Comparison of ENCODE assay signal across 8 cellular contexts in the genomic region with DNA sequence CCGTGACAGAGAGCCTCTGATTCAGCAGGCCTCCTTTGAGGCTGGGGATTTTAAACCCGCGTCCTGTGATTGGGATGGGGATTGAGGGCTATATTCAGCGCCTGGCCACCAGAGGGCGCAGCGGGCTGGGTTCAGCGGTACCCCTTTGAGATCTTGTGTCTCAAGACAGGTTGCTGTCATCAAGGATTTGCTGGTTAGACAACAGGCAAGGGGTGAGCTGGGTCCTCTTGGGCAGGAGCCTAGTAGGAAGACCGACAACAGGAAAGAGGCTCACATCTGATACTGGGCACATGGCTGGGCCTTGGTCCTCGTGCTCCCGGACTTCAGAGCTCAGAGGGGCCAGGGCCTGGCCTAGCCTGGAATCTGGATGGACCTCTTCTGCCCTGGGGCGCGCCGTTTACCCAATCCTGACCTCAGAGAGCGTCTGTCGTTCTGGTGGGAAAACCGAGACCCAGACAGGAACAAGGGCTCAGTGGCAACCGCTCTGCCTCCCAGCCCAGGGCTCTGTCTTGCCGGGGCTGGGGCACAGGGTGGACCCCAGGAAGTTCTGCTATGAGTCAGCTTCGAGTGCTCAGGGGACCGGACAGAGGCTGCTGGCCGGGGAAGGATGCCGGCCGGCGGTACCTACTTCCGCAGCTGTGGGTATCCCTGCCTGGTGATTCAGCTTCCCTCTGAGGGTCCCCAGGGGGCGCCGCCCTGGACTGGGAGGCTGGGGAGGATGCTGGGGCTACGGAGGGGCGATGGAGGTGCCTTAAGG. TPM values are rescaled to one million over a fixed set of nuclear protein-coding genes. Genes with fewer than 3 reads are reported as not detected.
DNase-seq lines count a peak whose midpoint lies in the region; ATAC-seq, FAIRE-seq and TF ChIP-seq lines count a peak whose summit lies in the region.

No MANE protein-coding gene starts in this region.

- in situ Hi-C loops in HepG2 (cut with HindIII; ENCODE audit: extremely low pct_ligation_motif_present, low pct_unique_long_range_greater_than_20kb): loop anchor here (5.0 kb wide), 1 partner anchor 123 kb away; no protein-coding TSS in a partner anchor

- no peak overlapping the region for H3K9ac ChIP-seq in HepG2 (ENCODE audit: insufficient read depth, low read depth, low read length)

- WGBS in HepG2 (ENCODE audit: low lambda C conversion rate): 0% methylated on average over 7 of the region's 29 CpGs

- DNase-seq in BJ (ENCODE audit: low read depth) (no peak), NCI-H526 treated with DMSO at 0.1 percent for 48 hours (lab: John Stamatoyannopoulos, UW) (peak; percentile 78), coronary artery (ENCODE audit: low spot score) (peak; percentile 88), HepG2 (ENCODE audit: low spot score) (peak; percentile 31)
- peak; percentile 90 for DNase-seq in activated CD4-positive, alpha-beta T cell treated with anti-CD3 and anti-CD28 coated beads, Interleukin-2, amount 10 ng/mL, durations not matched to agents 7 days and 5 days
- DNase-seq in stimulated activated CD4-positive, alpha-beta T cell treated with anti-CD3 and anti-CD28 coated beads, Interleukin-2, amount 100 ng/mL, for 4 hours (ENCODE audit: low read depth): peak; percentile 83

- peak; percentile 67 for TF ChIP-seq RAD21 in HepG2 (CRISPR knock-in tag; IDR thresholded peaks at IDR 0.05)

- H3K4me1 Mint-ChIP-seq in activated CD4-positive, alpha-beta T cell treated with anti-CD3 and anti-CD28 coated beads, Interleukin-2, amount 10 ng/mL, durations not matched to agents 7 days and 5 days: peaks cover 26% of the 10 kb centered on the region

- peaks cover 9% of the 10 kb centered on the region for H3K36me3 Mint-ChIP-seq in activated CD4-positive, alpha-beta T cell treated with anti-CD3 and anti-CD28 coated beads, Interleukin-2, amount 10 ng/mL, durations not matched to agents 7 days and 5 days (ENCODE audit: low read depth)

- POLR2A ChIA-PET in BJ (lab: Charles Lee): interaction anchor here (0.5 to 0.6 kb wide), 2 partner anchors 232 to 337 kb away, joined by 4 to 7 read pairs; no protein-coding TSS in a partner anchor
- POLR2A ChIA-PET in activated CD4-positive, alpha-beta T cell treated with anti-CD3 and anti-CD28 coated beads, Interleukin-2, amount 10 ng/mL, durations not matched to agents 7 days and 5 days (lab: Charles Lee): interaction anchor here (0.7 to 1.3 kb wide), 2 partner anchors 120 to 123 kb away, joined by 5 to 9 read pairs; no protein-coding TSS in a partner anchor
- POLR2A ChIA-PET in HepG2 (lab: Yijun Ruan, JAX): interaction anchor here (0.6 to 1.3 kb wide), 3 partner anchors 28 to 120 kb away, joined by 3 to 8 read pairs (median 5); a partner anchor contains a TSS

- CTCF ChIA-PET in BJ (lab: Yijun Ruan, JAX) (interaction anchor here (0.6 to 7.2 kb wide), 53 partner anchors 9 to 311 kb away, joined by 3 to 282 read pairs (median 4); a partner anchor contains a TSS), HepG2 (lab: Yijun Ruan, JAX; ENCODE audit: low intra/inter-chr PET ratio, low total read pairs) (interaction anchor here (1.0 to 3.4 kb wide), 3 partner anchors 33 to 121 kb away, joined by 3 to 61 read pairs (median 4); a partner anchor contains a TSS)
- CTCF ChIA-PET in activated CD4-positive, alpha-beta T cell treated with anti-CD3 and anti-CD28 coated beads, Interleukin-2, amount 10 ng/mL, durations not matched to agents 7 days and 5 days (lab: Charles Lee): interaction anchor here (0.6 to 5.4 kb wide), 27 partner anchors 9 to 285 kb away, joined by 3 to 61 read pairs (median 4); a partner anchor contains a TSS

- H3K9me3 Mint-ChIP-seq in activated CD4-positive, alpha-beta T cell treated with anti-CD3 and anti-CD28 coated beads, Interleukin-2, amount 10 ng/mL, durations not matched to agents 7 days and 5 days: peaks cover 3% of the 10 kb centered on the region

- intact Hi-C loops in HepG2 (cut with micrococcal nuclease; ENCODE audit: unreplicated experiment): loop anchor here (1.0 kb wide), 1 partner anchor 121 kb away; no protein-coding TSS in a partner anchor

- peak; percentile 21 for TF ChIP-seq POLR2A in GM19099 (IDR thresholded peaks at IDR 0.05; ENCODE audit: extremely low read depth, insufficient read length, low read depth)
- no peak for TF ChIP-seq POLR2A in HepG2 (IDR thresholded peaks at IDR 0.05; ENCODE audit: insufficient read depth in 1 of 2, low read depth in 2 of 2, low read length in 2 of 2)

- H3K27me3 ChIP-seq in BJ (ENCODE audit: control insufficient read depth, insufficient read depth, low read length): no peaks in the 10 kb centered on the region
- peaks cover 0 to 2% of the 10 kb centered on the region in 2 experiments; a peak in 3 of 5 replicates for H3K27me3 ChIP-seq in HepG2 (ENCODE audit: control insufficient read depth in 1 of 2, insufficient read depth in 2 of 2, low read length in 2 of 2)

- H2AFZ ChIP-seq in HepG2 (ENCODE audit: low read length): no peak overlapping the region

- BruUV-seq in HepG2 (replicated peaks; lab: Mats Ljungman, UMichigan): no TSS peak

- H3K36me3 ChIP-seq in BJ (ENCODE audit: control insufficient read depth, insufficient read depth, low read length) (no peaks in the 10 kb centered on the region), HepG2 (replicated peaks in 1 of 2; ENCODE audit: control insufficient read depth in 1 of 2, insufficient read depth in 2 of 2, low read length in 2 of 2) (no peaks in the 10 kb centered on the region)

- no peaks in the 10 kb centered on the region for H3K9me3 ChIP-seq in HepG2 (ENCODE audit: low read length)

- FAIRE-seq in HepG2 (lab: Jason Lieb, UNC): peak; percentile 60

- peak; percentile 95 for TF ChIP-seq CTCF in BJ (IDR thresholded peaks at IDR 0.05; ENCODE audit: insufficient read depth, low read depth, low read length)
- TF ChIP-seq CTCF in coronary artery (IDR thresholded peaks at IDR 0.05): peak; percentile 89
- TF ChIP-seq CTCF in HepG2 (CRISPR knock-in tag; IDR thresholded peaks at IDR 0.05): peak; percentile 88

- peak overlapping the region; percentile 71 for H3K4me3 Mint-ChIP-seq in activated CD4-positive, alpha-beta T cell treated with anti-CD3 and anti-CD28 coated beads, Interleukin-2, amount 10 ng/mL, durations not matched to agents 7 days and 5 days

- H3K79me2 ChIP-seq in HepG2 (ENCODE audit: insufficient read depth, low read length): no peaks in the 10 kb centered on the region

- H3K27ac Mint-ChIP-seq in activated CD4-positive, alpha-beta T cell treated with anti-CD3 and anti-CD28 coated beads, Interleukin-2, amount 10 ng/mL, durations not matched to agents 7 days and 5 days: peak overlapping the region; percentile 82

- H3K4me3 ChIP-seq in BJ (ENCODE audit: low read depth, low read length) (no peak overlapping the region), coronary artery (peak overlapping the region; percentile 97), HepG2 (replicated peaks in 1 of 3; ENCODE audit: insufficient read depth in 1 of 3, low read depth in 2 of 3, low read length in 3 of 3) (no peak overlapping the region)

- peaks cover 10% of the 10 kb centered on the region for H3K4me1 ChIP-seq in HepG2 (ENCODE audit: insufficient read depth, low read length)

- peak overlapping the region; percentile 82; the same call in 1 of the 2 replicates for H3K4me2 ChIP-seq in HepG2 (ENCODE audit: low read depth, low read length)

- no peaks in the 10 kb centered on the region for H4K20me1 ChIP-seq in HepG2 (ENCODE audit: insufficient read depth, low read length)

- H3K27ac ChIP-seq in coronary artery: peak overlapping the region; percentile 89 to 100
- H3K27ac ChIP-seq in HepG2 (ENCODE audit: extremely low read length, insufficient read depth, low read length): no peak overlapping the region

- TF ChIP-seq EP300 in HepG2 (IDR thresholded peaks at IDR 0.05; ENCODE audit: low read depth in 2 of 2, low read length in 2 of 2) (no peak), HepG2 (CRISPR knock-in tag; IDR thresholded peaks at IDR 0.05; ENCODE audit: borderline replicate concordance) (no peak)

- no peaks in the 10 kb centered on the region for H3K27me3 Mint-ChIP-seq in activated CD4-positive, alpha-beta T cell treated with anti-CD3 and anti-CD28 coated beads, Interleukin-2, amount 10 ng/mL, durations not matched to agents 7 days and 5 days

- peak; percentile 60 for ATAC-seq in HG03432 (IDR thresholded peaks at IDR 0.05; ENCODE audit: unreplicated experiment)
- peak; percentile 71 for ATAC-seq in HepG2

RNA-seq across cellular contexts. Expression of a gene that starts 0.9 kb away (rescaled TPM):
- polyA plus RNA-seq in BJ (2011; rRNA removed) (2.9 and 4.9 TPM in 2 replicates), HepG2 (2011; rRNA removed) (0.07 and 0.13 TPM in 2 replicates)
- polyA minus RNA-seq in BJ (2011; rRNA and poly(A)+ RNA removed): 1.7 and 1.9 TPM in 2 replicates
- 1 to 10 TPM; 1.8 to 2.5 TPM for total RNA-seq in activated CD4-positive, alpha-beta T cell treated with anti-CD3 and anti-CD28 coated beads, Interleukin-2, amount 10 ng/mL, durations not matched to agents 7 days and 5 days
- total RNA-seq in HepG2 (2016; rRNA removed; fragmentation: Illumina TruSeq; extraction: Trizol): 0.15 TPM in 1 of 2 replicates, not detected in the other
- 0.09 TPM in 1 of 2 replicates, not detected in the other for total RNA-seq in HepG2 (2016; cell fraction: cytosol; rRNA removed; fragmentation: Illumina TruSeq; extraction: Trizol; ENCODE audit: low read depth)
- 0.13 TPM in 1 of 2 replicates, not detected in the other for total RNA-seq in HepG2 (2016; cell fraction: insoluble cytoplasmic fraction; rRNA removed; fragmentation: Illumina TruSeq; extraction: Trizol)
- total RNA-seq in HepG2 (2016; cell fraction: membrane; rRNA removed; fragmentation: Illumina TruSeq; extraction: Trizol): 0.14 TPM in 1 of 2 replicates, not detected in the other
- 0.12 and 0.16 TPM in 2 replicates for total RNA-seq in HepG2 (2016; cell fraction: nucleus; rRNA removed; fragmentation: Illumina TruSeq; extraction: Trizol)
- 0.09 and 0.17 TPM in 2 replicates for polyA plus RNA-seq in HepG2 (2011; cell fraction: cytosol; rRNA removed)
- 0.10 TPM in 1 of 2 replicates, not detected in the other for polyA plus RNA-seq in HepG2 (2011; cell fraction: nucleus; rRNA removed)
- 0.07 and 0.08 TPM in 2 replicates for polyA plus RNA-seq in HepG2 (2012)
- polyA plus RNA-seq in HepG2 (2016; cell fraction: cytosol; fragmentation: Illumina TruSeq; extraction: Trizol; ENCODE audit: low read depth): not detected in 2 replicates
- 0.09 TPM in 1 of 2 replicates, not detected in the other for polyA plus RNA-seq in HepG2 (2016; cell fraction: insoluble cytoplasmic fraction; fragmentation: Illumina TruSeq; extraction: Trizol; ENCODE audit: low read depth)
- 0.06 TPM in 1 of 2 replicates, not detected in the other for polyA plus RNA-seq in HepG2 (2016; cell fraction: membrane; fragmentation: Illumina TruSeq; extraction: Trizol; ENCODE audit: low read depth)
- polyA plus RNA-seq in HepG2 (2016; cell fraction: nucleus; fragmentation: Illumina TruSeq; extraction: Trizol; ENCODE audit: insufficient read depth, low read depth): 0.33 TPM in 1 of 2 replicates, not detected in the other
- polyA minus RNA-seq in HepG2 (2011; rRNA and poly(A)+ RNA removed; ENCODE audit: low replicate concordance): 0.12 and 3.3 TPM in 2 replicates
- polyA minus RNA-seq in HepG2 (2011; cell fraction: cytosol; rRNA and poly(A)+ RNA removed): 0.18 TPM in 1 of 2 replicates, not detected in the other
- not detected in 2 replicates for polyA minus RNA-seq in HepG2 (2011; cell fraction: nucleus; rRNA and poly(A)+ RNA removed)

RNA-seq across cellular contexts. Expression of a gene that starts 27.7 kb away (rescaled TPM):
- polyA plus RNA-seq in BJ (2011; rRNA removed): 9.1 and 15.8 TPM in 2 replicates
- polyA minus RNA-seq in BJ (2011; rRNA and poly(A)+ RNA removed): 3.0 and 3.9 TPM in 2 replicates
- under 1 TPM; 0.32 to 0.54 TPM for total RNA-seq in activated CD4-positive, alpha-beta T cell treated with anti-CD3 and anti-CD28 coated beads, Interleukin-2, amount 10 ng/mL, durations not matched to agents 7 days and 5 days
- total RNA-seq in HepG2 (2016; rRNA removed; fragmentation: Illumina TruSeq; extraction: Trizol): 0.31 TPM in 1 of 2 replicates, not detected in the other
- 0.30 TPM in 1 of 2 replicates, not detected in the other for total RNA-seq in HepG2 (2016; cell fraction: cytosol; rRNA removed; fragmentation: Illumina TruSeq; extraction: Trizol; ENCODE audit: low read depth)
- total RNA-seq in HepG2 (2016; cell fraction: insoluble cytoplasmic fraction; rRNA removed; fragmentation: Illumina TruSeq; extraction: Trizol): 0.15 and 0.45 TPM in 2 replicates
- total RNA-seq in HepG2 (2016; cell fraction: membrane; rRNA removed; fragmentation: Illumina TruSeq; extraction: Trizol): 0.17 and 0.28 TPM in 2 replicates
- total RNA-seq in HepG2 (2016; cell fraction: nucleus; rRNA removed; fragmentation: Illumina TruSeq; extraction: Trizol): 0.34 and 0.43 TPM in 2 replicates
- 0.29 and 0.67 TPM in 2 replicates for polyA plus RNA-seq in HepG2 (2011; rRNA removed)
- polyA plus RNA-seq in HepG2 (2011; cell fraction: cytosol; rRNA removed): 0.37 and 0.55 TPM in 2 replicates
- polyA plus RNA-seq in HepG2 (2011; cell fraction: nucleus; rRNA removed): 0.35 and 0.59 TPM in 2 replicates
- 0.40 and 0.61 TPM in 2 replicates for polyA plus RNA-seq in HepG2 (2012)
- 0.06 and 0.10 TPM in 2 replicates for polyA plus RNA-seq in HepG2 (2016; cell fraction: cytosol; fragmentation: Illumina TruSeq; extraction: Trizol; ENCODE audit: low read depth)
- polyA plus RNA-seq in HepG2 (2016; cell fraction: insoluble cytoplasmic fraction; fragmentation: Illumina TruSeq; extraction: Trizol; ENCODE audit: low read depth): 0.20 and 0.21 TPM in 2 replicates
- 0.16 and 0.31 TPM in 2 replicates for polyA plus RNA-seq in HepG2 (2016; cell fraction: membrane; fragmentation: Illumina TruSeq; extraction: Trizol; ENCODE audit: low read depth)
- polyA plus RNA-seq in HepG2 (2016; cell fraction: nucleus; fragmentation: Illumina TruSeq; extraction: Trizol; ENCODE audit: insufficient read depth, low read depth): 0.53 and 0.63 TPM in 2 replicates
- 0.30 and 0.87 TPM in 2 replicates for polyA minus RNA-seq in HepG2 (2011; rRNA and poly(A)+ RNA removed; ENCODE audit: low replicate concordance)
- not detected in 2 replicates for polyA minus RNA-seq in HepG2 (2011; cell fraction: cytosol; rRNA and poly(A)+ RNA removed)
- polyA minus RNA-seq in HepG2 (2011; cell fraction: nucleus; rRNA and poly(A)+ RNA removed): 0.12 TPM in 1 of 2 replicates, not detected in the other

RNA-seq across cellular contexts. Expression of a gene that starts 33.0 kb away (rescaled TPM):
- polyA plus RNA-seq in BJ (2011; rRNA removed) (12.4 and 18.6 TPM in 2 replicates), HepG2 (2011; rRNA removed) (2.1 and 2.3 TPM in 2 replicates)
- 15.8 and 23.3 TPM in 2 replicates for polyA minus RNA-seq in BJ (2011; rRNA and poly(A)+ RNA removed)
- 10 to 100 TPM in 1 of 2 experiments, 1 to 10 TPM in 1; 9.8 to 12.2 TPM for total RNA-seq in activated CD4-positive, alpha-beta T cell treated with anti-CD3 and anti-CD28 coated beads, Interleukin-2, amount 10 ng/mL, durations not matched to agents 7 days and 5 days
- total RNA-seq in HepG2 (2016; rRNA removed; fragmentation: Illumina TruSeq; extraction: Trizol): 1.4 and 2.0 TPM in 2 replicates
- total RNA-seq in HepG2 (2016; cell fraction: cytosol; rRNA removed; fragmentation: Illumina TruSeq; extraction: Trizol; ENCODE audit: low read depth): 0.44 and 1.1 TPM in 2 replicates
- total RNA-seq in HepG2 (2016; cell fraction: insoluble cytoplasmic fraction; rRNA removed; fragmentation: Illumina TruSeq; extraction: Trizol): 1.2 and 1.4 TPM in 2 replicates
- total RNA-seq in HepG2 (2016; cell fraction: membrane; rRNA removed; fragmentation: Illumina TruSeq; extraction: Trizol): 2.3 and 2.4 TPM in 2 replicates
- 0.91 and 1.3 TPM in 2 replicates for total RNA-seq in HepG2 (2016; cell fraction: nucleus; rRNA removed; fragmentation: Illumina TruSeq; extraction: Trizol)
- polyA plus RNA-seq in HepG2 (2011; cell fraction: cytosol; rRNA removed): 2.6 and 2.8 TPM in 2 replicates
- polyA plus RNA-seq in HepG2 (2011; cell fraction: nucleus; rRNA removed): 2.1 and 2.7 TPM in 2 replicates
- 0.81 and 0.87 TPM in 2 replicates for polyA plus RNA-seq in HepG2 (2012)
- 1.1 and 1.7 TPM in 2 replicates for polyA plus RNA-seq in HepG2 (2016; cell fraction: cytosol; fragmentation: Illumina TruSeq; extraction: Trizol; ENCODE audit: low read depth)
- 1.6 and 1.7 TPM in 2 replicates for polyA plus RNA-seq in HepG2 (2016; cell fraction: insoluble cytoplasmic fraction; fragmentation: Illumina TruSeq; extraction: Trizol; ENCODE audit: low read depth)
- 1.8 and 2.1 TPM in 2 replicates for polyA plus RNA-seq in HepG2 (2016; cell fraction: membrane; fragmentation: Illumina TruSeq; extraction: Trizol; ENCODE audit: low read depth)
- 1.0 and 1.5 TPM in 2 replicates for polyA plus RNA-seq in HepG2 (2016; cell fraction: nucleus; fragmentation: Illumina TruSeq; extraction: Trizol; ENCODE audit: insufficient read depth, low read depth)
- 3.0 and 7.6 TPM in 2 replicates for polyA minus RNA-seq in HepG2 (2011; rRNA and poly(A)+ RNA removed; ENCODE audit: low replicate concordance)
- 0.79 and 1.8 TPM in 2 replicates for polyA minus RNA-seq in HepG2 (2011; cell fraction: cytosol; rRNA and poly(A)+ RNA removed)
- 1.3 and 1.7 TPM in 2 replicates for polyA minus RNA-seq in HepG2 (2011; cell fraction: nucleus; rRNA and poly(A)+ RNA removed)

RNA-seq across cellular contexts. Expression of a gene that starts 42.9 kb away (rescaled TPM):
- polyA plus RNA-seq in BJ (2011; rRNA removed) (89.2 and 109 TPM in 2 replicates), HepG2 (2011; rRNA removed) (65.1 and 70.0 TPM in 2 replicates)
- polyA minus RNA-seq in BJ (2011; rRNA and poly(A)+ RNA removed): 77.9 and 144 TPM in 2 replicates
- 10 to 100 TPM; 58.5 to 62.7 TPM for total RNA-seq in activated CD4-positive, alpha-beta T cell treated with anti-CD3 and anti-CD28 coated beads, Interleukin-2, amount 10 ng/mL, durations not matched to agents 7 days and 5 days
- 94.7 and 111 TPM in 2 replicates for total RNA-seq in HepG2 (2016; rRNA removed; fragmentation: Illumina TruSeq; extraction: Trizol)
- total RNA-seq in HepG2 (2016; cell fraction: cytosol; rRNA removed; fragmentation: Illumina TruSeq; extraction: Trizol; ENCODE audit: low read depth): 23.4 and 23.7 TPM in 2 replicates
- total RNA-seq in HepG2 (2016; cell fraction: insoluble cytoplasmic fraction; rRNA removed; fragmentation: Illumina TruSeq; extraction: Trizol): 106 and 120 TPM in 2 replicates
- total RNA-seq in HepG2 (2016; cell fraction: membrane; rRNA removed; fragmentation: Illumina TruSeq; extraction: Trizol): 37.9 and 40.4 TPM in 2 replicates
- total RNA-seq in HepG2 (2016; cell fraction: nucleus; rRNA removed; fragmentation: Illumina TruSeq; extraction: Trizol): 46.0 and 52.0 TPM in 2 replicates
- polyA plus RNA-seq in HepG2 (2011; cell fraction: cytosol; rRNA removed): 60.6 and 70.4 TPM in 2 replicates
- polyA plus RNA-seq in HepG2 (2011; cell fraction: nucleus; rRNA removed): 79.4 and 94.0 TPM in 2 replicates
- polyA plus RNA-seq in HepG2 (2012): 40.1 and 42.9 TPM in 2 replicates
- polyA plus RNA-seq in HepG2 (2016; cell fraction: cytosol; fragmentation: Illumina TruSeq; extraction: Trizol; ENCODE audit: low read depth): 14.6 and 17.1 TPM in 2 replicates
- 110 and 112 TPM in 2 replicates for polyA plus RNA-seq in HepG2 (2016; cell fraction: insoluble cytoplasmic fraction; fragmentation: Illumina TruSeq; extraction: Trizol; ENCODE audit: low read depth)
- 26.4 and 29.2 TPM in 2 replicates for polyA plus RNA-seq in HepG2 (2016; cell fraction: membrane; fragmentation: Illumina TruSeq; extraction: Trizol; ENCODE audit: low read depth)
- 76.3 and 79.7 TPM in 2 replicates for polyA plus RNA-seq in HepG2 (2016; cell fraction: nucleus; fragmentation: Illumina TruSeq; extraction: Trizol; ENCODE audit: insufficient read depth, low read depth)
- polyA minus RNA-seq in HepG2 (2011; rRNA and poly(A)+ RNA removed; ENCODE audit: low replicate concordance): 210 and 241 TPM in 2 replicates
- 36.6 and 46.5 TPM in 2 replicates for polyA minus RNA-seq in HepG2 (2011; cell fraction: cytosol; rRNA and poly(A)+ RNA removed)
- 50.9 and 67.1 TPM in 2 replicates for polyA minus RNA-seq in HepG2 (2011; cell fraction: nucleus; rRNA and poly(A)+ RNA removed)
